1 cellular context compared by ENCODE assay signal in the genomic region with DNA sequence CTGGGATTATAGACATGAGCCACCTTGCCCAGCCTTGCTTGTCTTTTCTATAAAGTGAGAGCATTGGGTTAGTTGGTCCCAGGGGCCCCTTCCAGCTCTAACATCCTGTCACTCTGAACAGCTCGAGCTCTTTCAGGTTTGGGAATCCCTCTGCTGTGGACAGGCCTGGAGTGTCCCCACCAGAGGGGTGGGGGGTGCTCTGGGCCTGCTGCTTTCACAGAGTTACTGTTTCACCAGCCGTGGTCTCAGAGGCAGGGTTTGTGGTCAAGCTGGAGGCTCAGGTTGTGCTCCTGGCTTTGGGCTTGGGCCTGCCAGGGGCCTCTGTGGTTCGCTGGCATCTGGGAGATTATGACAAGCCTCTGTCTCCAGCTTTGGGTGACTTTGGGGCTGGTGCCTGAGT.
TF ChIP-seq lines count a peak whose summit lies in the region.

No MANE protein-coding gene starts in this region.

TF ChIP-seq in GM23338, 12 proteins besides CTCF, POLR2A, EP300 and RAD21 (continued from another document):
- TF ChIP-seq POLR2AphosphoS5 (IDR thresholded peaks at IDR 0.05; ENCODE audit: low read depth) (no peak), NANOG (IDR thresholded peaks at IDR 0.05; ENCODE audit: borderline replicate concordance) (no peak), ZNF331 (CRISPR knock-in tag; IDR thresholded peaks at IDR 0.05; ENCODE audit: low read depth) (no peak), ZNF114 (CRISPR knock-in tag; IDR thresholded peaks at IDR 0.05) (no peak)
- TF ChIP-seq, protein P1, sequence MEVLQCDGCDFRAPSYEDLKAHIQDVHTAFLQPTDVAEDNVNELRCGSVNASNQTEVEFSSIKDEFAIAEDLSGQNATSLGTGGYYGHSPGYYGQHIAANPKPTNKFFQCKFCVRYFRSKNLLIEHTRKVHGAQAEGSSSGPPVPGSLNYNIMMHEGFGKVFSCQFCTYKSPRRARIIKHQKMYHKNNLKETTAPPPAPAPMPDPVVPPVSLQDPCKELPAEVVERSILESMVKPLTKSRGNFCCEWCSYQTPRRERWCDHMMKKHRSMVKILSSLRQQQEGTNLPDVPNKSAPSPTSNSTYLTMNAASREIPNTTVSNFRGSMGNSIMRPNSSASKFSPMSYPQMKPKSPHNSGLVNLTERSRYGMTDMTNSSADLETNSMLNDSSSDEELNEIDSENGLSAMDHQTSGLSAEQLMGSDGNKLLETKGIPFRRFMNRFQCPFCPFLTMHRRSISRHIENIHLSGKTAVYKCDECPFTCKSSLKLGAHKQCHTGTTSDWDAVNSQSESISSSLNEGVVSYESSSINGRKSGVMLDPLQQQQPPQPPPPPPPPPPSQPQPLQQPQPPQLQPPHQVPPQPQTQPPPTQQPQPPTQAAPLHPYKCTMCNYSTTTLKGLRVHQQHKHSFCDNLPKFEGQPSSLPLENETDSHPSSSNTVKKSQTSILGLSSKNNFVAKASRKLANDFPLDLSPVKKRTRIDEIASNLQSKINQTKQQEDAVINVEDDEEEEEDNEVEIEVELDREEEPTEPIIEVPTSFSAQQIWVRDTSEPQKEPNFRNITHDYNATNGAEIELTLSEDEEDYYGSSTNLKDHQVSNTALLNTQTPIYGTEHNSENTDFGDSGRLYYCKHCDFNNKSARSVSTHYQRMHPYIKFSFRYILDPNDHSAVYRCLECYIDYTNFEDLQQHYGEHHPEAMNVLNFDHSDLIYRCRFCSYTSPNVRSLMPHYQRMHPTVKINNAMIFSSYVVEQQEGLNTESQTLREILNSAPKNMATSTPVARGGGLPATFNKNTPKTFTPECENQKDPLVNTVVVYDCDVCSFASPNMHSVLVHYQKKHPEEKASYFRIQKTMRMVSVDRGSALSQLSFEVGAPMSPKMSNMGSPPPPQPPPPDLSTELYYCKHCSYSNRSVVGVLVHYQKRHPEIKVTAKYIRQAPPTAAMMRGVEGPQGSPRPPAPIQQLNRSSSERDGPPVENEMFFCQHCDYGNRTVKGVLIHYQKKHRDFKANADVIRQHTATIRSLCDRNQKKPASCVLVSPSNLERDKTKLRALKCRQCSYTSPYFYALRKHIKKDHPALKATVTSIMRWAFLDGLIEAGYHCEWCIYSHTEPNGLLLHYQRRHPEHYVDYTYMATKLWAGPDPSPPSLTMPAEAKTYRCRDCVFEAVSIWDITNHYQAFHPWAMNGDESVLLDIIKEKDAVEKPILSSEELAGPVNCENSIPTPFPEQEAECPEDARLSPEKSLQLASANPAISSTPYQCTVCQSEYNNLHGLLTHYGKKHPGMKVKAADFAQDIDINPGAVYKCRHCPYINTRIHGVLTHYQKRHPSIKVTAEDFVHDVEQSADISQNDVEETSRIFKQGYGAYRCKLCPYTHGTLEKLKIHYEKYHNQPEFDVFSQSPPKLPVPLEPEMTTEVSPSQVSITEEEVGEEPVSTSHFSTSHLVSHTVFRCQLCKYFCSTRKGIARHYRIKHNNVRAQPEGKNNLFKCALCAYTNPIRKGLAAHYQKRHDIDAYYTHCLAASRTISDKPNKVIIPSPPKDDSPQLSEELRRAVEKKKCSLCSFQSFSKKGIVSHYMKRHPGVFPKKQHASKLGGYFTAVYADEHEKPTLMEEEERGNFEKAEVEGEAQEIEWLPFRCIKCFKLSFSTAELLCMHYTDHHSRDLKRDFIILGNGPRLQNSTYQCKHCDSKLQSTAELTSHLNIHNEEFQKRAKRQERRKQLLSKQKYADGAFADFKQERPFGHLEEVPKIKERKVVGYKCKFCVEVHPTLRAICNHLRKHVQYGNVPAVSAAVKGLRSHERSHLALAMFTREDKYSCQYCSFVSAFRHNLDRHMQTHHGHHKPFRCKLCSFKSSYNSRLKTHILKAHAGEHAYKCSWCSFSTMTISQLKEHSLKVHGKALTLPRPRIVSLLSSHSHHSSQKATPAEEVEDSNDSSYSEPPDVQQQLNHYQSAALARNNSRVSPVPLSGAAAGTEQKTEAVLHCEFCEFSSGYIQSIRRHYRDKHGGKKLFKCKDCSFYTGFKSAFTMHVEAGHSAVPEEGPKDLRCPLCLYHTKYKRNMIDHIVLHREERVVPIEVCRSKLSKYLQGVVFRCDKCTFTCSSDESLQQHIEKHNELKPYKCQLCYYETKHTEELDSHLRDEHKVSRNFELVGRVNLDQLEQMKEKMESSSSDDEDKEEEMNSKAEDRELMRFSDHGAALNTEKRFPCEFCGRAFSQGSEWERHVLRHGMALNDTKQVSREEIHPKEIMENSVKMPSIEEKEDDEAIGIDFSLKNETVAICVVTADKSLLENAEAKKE (CRISPR knock-in tag; IDR thresholded peaks at IDR 0.05), result no peak
TF ChIP-seq in GM23338: peak in this region for 0.
